In the genomic region with DNA sequence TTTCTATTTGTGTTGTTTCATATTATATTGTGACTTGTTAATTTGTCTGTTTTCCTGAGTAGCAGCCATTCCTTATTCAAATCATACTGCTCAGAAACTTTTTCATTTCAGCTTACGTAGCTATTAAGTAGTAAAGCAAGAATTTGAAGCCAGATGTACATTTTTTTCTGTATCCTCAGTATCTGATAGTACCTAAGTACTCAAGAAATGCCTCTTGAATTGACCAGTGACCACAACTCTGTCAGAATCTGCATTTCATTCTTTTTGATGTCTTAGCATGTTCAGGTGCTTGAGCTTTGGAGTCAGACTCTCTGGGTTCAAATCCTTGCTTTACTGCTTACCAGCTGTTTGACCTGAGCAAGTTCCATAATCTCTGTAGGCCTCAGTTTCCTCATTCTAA, we compare ENCODE assay signal across 31 cellular contexts.
"Had no signal": no experiment of that assay in that cellular context is flagged by ENCODE, and none has a peak within 500 bp of the region (broad histone marks: within the 10 kb centered on the region; RNA-seq: fewer than 3 reads in every experiment).

No MANE protein-coding gene starts in this region.

- H3K27me3 ChIP-seq: adrenal gland, body of pancreas, esophagus muscularis mucosa, foreskin keratinocyte, gastrocnemius medialis, heart left ventricle had no signal

- H3K27me3 Mint-ChIP-seq: activated B cell treated with CpG ODN at 0.5 μM for 24 hours; activated CD8-positive, alpha-beta T cell treated with anti-CD3 and anti-CD28 coated beads for 36 hours; activated naive CD4-positive, alpha-beta T cell treated with anti-CD3 and anti-CD28 coated beads, Interleukin-2, amount 10 ng/mL, durations not matched to agents 7 days and 5 days; effector memory CD8-positive, alpha-beta T cell; T-helper 17 cell had no signal

- H3K36me3 ChIP-seq: adrenal gland, esophagus muscularis mucosa, gastrocnemius medialis, heart left ventricle, WERI-Rb-1 had no signal

- H3K9me3 ChIP-seq: adrenal gland, body of pancreas, esophagus muscularis mucosa, gastrocnemius medialis, heart left ventricle had no signal

- H3K27ac Mint-ChIP-seq: activated B cell treated with CpG ODN at 0.5 μM for 24 hours; activated CD8-positive, alpha-beta T cell treated with anti-CD3 and anti-CD28 coated beads for 36 hours; activated naive CD4-positive, alpha-beta T cell treated with anti-CD3 and anti-CD28 coated beads, Interleukin-2, amount 10 ng/mL, durations not matched to agents 7 days and 5 days; activated naive CD4-positive, alpha-beta T cell treated with anti-CD3 and anti-CD28 coated beads, Interleukin-2, amount 50 U/mL, for 72 hours; effector memory CD8-positive, alpha-beta T cell; T-helper 17 cell; T-helper 2 cell treated with Interferon-gamma antibody and Interleukin-4, amounts not matched to agents 5 μg/mL and 100 μg/mL, for 36 hours had no signal

- H3K4me3 Mint-ChIP-seq: activated B cell treated with CpG ODN at 0.5 μM for 24 hours; activated CD8-positive, alpha-beta T cell treated with anti-CD3 and anti-CD28 coated beads for 36 hours; activated naive CD4-positive, alpha-beta T cell treated with anti-CD3 and anti-CD28 coated beads, Interleukin-2, amount 10 ng/mL, durations not matched to agents 7 days and 5 days; effector memory CD8-positive, alpha-beta T cell; T-helper 17 cell; T-helper 2 cell treated with Interferon-gamma antibody and Interleukin-4, amounts not matched to agents 5 μg/mL and 100 μg/mL, for 36 hours had no signal

- DNase-seq: activated B cell treated with CpG ODN at 0.5 μM for 24 hours; activated CD4-positive, alpha-beta T cell treated with anti-CD3 and anti-CD28 coated beads for 48 hours; activated CD4-positive, alpha-beta T cell treated with anti-CD3 and anti-CD28 coated beads, Interleukin-2, amount 50 U/mL, for 1 hour; activated CD4-positive, alpha-beta T cell treated with anti-CD3 and anti-CD28 coated beads, Interleukin-2, amount 50 U/mL, for 48 hours; activated CD8-positive, alpha-beta memory T cell treated with anti-CD3 and anti-CD28 coated beads for 24 hours; activated CD8-positive, alpha-beta T cell treated with anti-CD3 and anti-CD28 coated beads for 36 hours; activated gamma-delta T cell; activated naive CD4-positive, alpha-beta T cell; activated naive CD4-positive, alpha-beta T cell treated with anti-CD3 and anti-CD28 coated beads, Interleukin-2, amount 10 ng/mL, durations not matched to agents 7 days and 5 days; activated T-cell treated with anti-CD3 and anti-CD28 coated beads, Interleukin-2, amount 50 U/mL, for 48 hours; adrenal gland; anterior cingulate cortex; body of pancreas; caudate nucleus; cortex of kidney; dermis blood vessel endothelial cell; effector CD4-positive, alpha-beta T cell; effector memory CD8-positive, alpha-beta T cell; erythroblast; foreskin keratinocyte; gastrocnemius medialis; glutamatergic neuron; heart left ventricle; T-helper 1 cell; T-helper 17 cell; T1000; WERI-Rb-1 had no signal

- H3K9me3 Mint-ChIP-seq: activated B cell treated with CpG ODN at 0.5 μM for 24 hours; activated CD8-positive, alpha-beta T cell treated with anti-CD3 and anti-CD28 coated beads for 36 hours; activated naive CD4-positive, alpha-beta T cell treated with anti-CD3 and anti-CD28 coated beads, Interleukin-2, amount 10 ng/mL, durations not matched to agents 7 days and 5 days; activated naive CD4-positive, alpha-beta T cell treated with anti-CD3 and anti-CD28 coated beads, Interleukin-2, amount 50 U/mL, for 72 hours; effector memory CD8-positive, alpha-beta T cell; T-helper 2 cell treated with Interferon-gamma antibody and Interleukin-4, amounts not matched to agents 5 μg/mL and 100 μg/mL, for 36 hours had no signal

- ATAC-seq: activated CD4-positive, CD25-positive, alpha-beta regulatory T cell treated with anti-CD3 and anti-CD28 coated beads, Interleukin-2, amount 50 U/mL, for 24 hours; activated CD8-positive, alpha-beta T cell treated with anti-CD3 and anti-CD28 coated beads for 36 hours; activated naive CD4-positive, alpha-beta T cell treated with anti-CD3 and anti-CD28 coated beads, Interleukin-2, amount 50 U/mL, for 72 hours; body of pancreas; effector memory CD8-positive, alpha-beta T cell; foreskin keratinocyte; gastrocnemius medialis; heart left ventricle; T-helper 17 cell had no signal

- H3K4me3 ChIP-seq: adrenal gland, body of pancreas, esophagus muscularis mucosa, gastrocnemius medialis, heart left ventricle had no signal
